22 cellular contexts compared by ENCODE assay signal in the genomic region with DNA sequence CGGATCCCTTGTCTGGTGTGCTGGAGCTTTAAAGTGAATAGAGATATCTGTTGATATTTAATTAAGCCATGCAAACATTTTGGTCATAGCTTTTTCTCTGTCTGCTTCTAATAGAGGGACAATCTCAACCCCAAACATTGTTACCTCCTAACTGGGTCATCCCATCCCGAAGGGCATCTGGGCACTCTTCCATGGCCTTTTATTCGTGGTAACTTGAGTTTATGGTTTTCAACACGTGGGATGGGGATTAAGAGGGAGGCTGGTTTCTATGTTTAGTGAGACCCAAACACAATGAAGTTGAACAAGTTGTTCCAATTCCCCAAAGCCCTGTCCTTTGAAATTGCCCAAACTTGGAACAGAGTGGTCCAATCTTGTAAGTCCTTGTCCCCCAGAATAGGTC. TPM values are rescaled to one million over a fixed set of nuclear protein-coding genes. Genes with fewer than 3 reads are reported as not detected.
"Had no signal": no experiment of that assay in that cellular context is flagged by ENCODE, and none has a peak within 500 bp of the region (broad histone marks: within the 10 kb centered on the region; RNA-seq: fewer than 3 reads in every experiment).

No MANE protein-coding gene starts in this region.

- H3K36me3 Mint-ChIP-seq: activated naive CD8-positive, alpha-beta T cell had no signal

- DNase-seq: activated CD4-positive, alpha-beta T cell treated with anti-CD3 and anti-CD28 coated beads, Interleukin-2, amount 50 U/mL, for 1 hour; activated CD4-positive, CD25-positive, alpha-beta regulatory T cell treated with anti-CD3 and anti-CD28 coated beads, Interleukin-2, amount 50 U/mL, for 72 hours; activated T-cell treated with anti-CD3 and anti-CD28 coated beads, Interleukin-2, amount 50 U/mL, for 1 hour; adrenal gland; colonic mucosa; dorsolateral prefrontal cortex; effector memory CD8-positive, alpha-beta T cell; foreskin melanocyte; head of caudate nucleus; islet precursor cell; left cardiac atrium; right cardiac atrium; stimulated activated CD4-positive, alpha-beta T cell treated with anti-CD3 and anti-CD28 coated beads, Interleukin-1b, Interleukin-23, amount 100 ng/mL, for 48 hours; stimulated activated naive CD8-positive, alpha-beta T cell treated with anti-CD3 and anti-CD28 coated beads, Interleukin-15, amount 100 ng/mL, for 72 hours had no signal

- H3K36me3 ChIP-seq: adrenal gland, colonic mucosa, tibial nerve had no signal

- H3K4me1 ChIP-seq: colonic mucosa had no signal

- H3K27ac Mint-ChIP-seq: activated naive CD8-positive, alpha-beta T cell; stimulated activated naive CD8-positive, alpha-beta T cell treated with anti-CD3 and anti-CD28 coated beads, Interleukin-15, amount 100 ng/mL, for 72 hours had no signal

- H3K9me3 Mint-ChIP-seq: effector memory CD8-positive, alpha-beta T cell; stimulated activated naive CD8-positive, alpha-beta T cell treated with anti-CD3 and anti-CD28 coated beads, Interleukin-15, amount 100 ng/mL, for 72 hours had no signal

- H3K9me3 ChIP-seq: adrenal gland, colonic mucosa, tibial nerve had no signal

- ATAC-seq: effector memory CD8-positive, alpha-beta T cell; esophagus mucosa; left cardiac atrium; right cardiac atrium; stimulated activated naive CD8-positive, alpha-beta T cell treated with anti-CD3 and anti-CD28 coated beads, Interleukin-15, amount 100 ng/mL, for 72 hours had no signal

- H3K4me3 ChIP-seq: adrenal gland, colonic mucosa, skin epidermis, tibial nerve had no signal

- H3K27me3 ChIP-seq: colonic mucosa, dorsolateral prefrontal cortex had no signal

- H3K4me3 Mint-ChIP-seq: stimulated activated naive CD8-positive, alpha-beta T cell treated with anti-CD3 and anti-CD28 coated beads, Interleukin-15, amount 100 ng/mL, for 72 hours had no signal

- H3K27ac ChIP-seq: adrenal gland, colonic mucosa, skin epidermis, tibial nerve had no signal

- H3K27me3 Mint-ChIP-seq: effector memory CD8-positive, alpha-beta T cell had no signal

RNA-seq across cellular contexts. Expression of gene ENPP5, which starts 1.4 kb away (rescaled TPM):
- total RNA-seq: endothelial cell of umbilical vein; osteocyte; pulmonary artery endothelial cell; T-helper 2 cell treated with Interferon-gamma antibody and Interleukin-4, amounts not matched to agents 100 ng/mL and 5 ng/mL, for 36 hours had no signal
- polyA plus RNA-seq: endothelial cell of umbilical vein had no signal
